In the genomic region with DNA sequence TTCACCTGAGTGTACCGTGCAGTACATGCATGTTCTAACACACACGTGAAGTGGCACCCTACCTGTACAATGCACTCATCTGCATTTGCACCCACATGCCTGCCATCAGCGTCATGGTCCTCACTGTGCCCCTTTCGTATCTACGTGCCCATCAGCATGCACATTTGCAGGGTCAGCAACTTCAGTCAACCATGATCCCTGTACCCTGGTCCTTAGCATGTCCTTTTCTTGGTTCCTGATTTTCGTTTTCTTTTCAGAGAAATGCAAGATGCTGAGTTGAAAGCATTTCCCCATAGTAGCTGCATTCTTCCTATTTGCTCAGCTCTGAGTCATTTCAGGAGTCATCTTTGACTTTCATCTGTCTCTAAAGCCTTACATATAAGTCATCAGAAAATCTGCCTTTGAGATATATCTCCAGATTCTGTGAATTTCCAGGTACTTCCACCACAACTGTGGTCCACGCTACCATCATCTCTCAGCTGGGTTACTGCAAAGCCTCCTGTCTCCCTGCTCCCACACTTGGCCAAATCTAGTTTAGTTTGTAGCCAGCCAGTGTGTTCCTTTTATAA, we compare ENCODE assay signal across 9 cellular contexts. TPM values are rescaled to one million over a fixed set of nuclear protein-coding genes. Genes with fewer than 3 reads are reported as not detected.
DNase-seq lines count a peak whose midpoint lies in the region; ATAC-seq and TF ChIP-seq lines count a peak whose summit lies in the region.
"Had no signal": no experiment of that assay in that cellular context is flagged by ENCODE, and none has a peak within 500 bp of the region (broad histone marks: within the 10 kb centered on the region; RNA-seq: fewer than 3 reads in every experiment).

No MANE protein-coding gene starts in this region.

- TF ChIP-seq EP300 in upper lobe of left lung (IDR thresholded peaks at IDR 0.05): no peak

- 83 to 85% methylated on average over 7 of the region's 7 CpGs for WGBS in upper lobe of left lung, 2 donors

- no peaks in the 10 kb centered on the region for H3K36me3 ChIP-seq in upper lobe of left lung

- H3K4me3 Mint-ChIP-seq in immature natural killer cell: no peak overlapping the region
- H3K4me3 Mint-ChIP-seq: activated naive CD8-positive, alpha-beta T cell had no signal

- H3K4me3 ChIP-seq in upper lobe of left lung: no peak overlapping the region

- H3K9me3 ChIP-seq in upper lobe of left lung: peaks cover 0 to 4% (median 0%) of the 10 kb centered on the region in 4 donors

- no peak overlapping the region for H3K27ac ChIP-seq in upper lobe of left lung

- H3K4me1 Mint-ChIP-seq in immature natural killer cell: no peaks in the 10 kb centered on the region

- H3K27me3 Mint-ChIP-seq in immature natural killer cell (ENCODE audit: low read depth in 3 of 3): peaks cover 0 to 14% (median 9%) of the 10 kb centered on the region in 3 donors
- H3K27me3 Mint-ChIP-seq: activated naive CD8-positive, alpha-beta T cell had no signal

- no peak overlapping the region for H3K27ac Mint-ChIP-seq in immature natural killer cell
- H3K27ac Mint-ChIP-seq: activated naive CD8-positive, alpha-beta T cell had no signal

- TF ChIP-seq CTCF in upper lobe of left lung (IDR thresholded peaks at IDR 0.05): no peak

- DNase-seq in GM03348 (ENCODE audit: low spot score) (peak; percentile 64), amniotic epithelial cell (ENCODE audit: low read depth) (peak; percentile 83), upper lobe of left lung (no peak), cerebellum (ENCODE audit: low spot score) (no peak), immature natural killer cell (no peak), NK-92 (lab: John Stamatoyannopoulos, UW; ENCODE audit: unreplicated experiment) (no peak)

- H3K4me1 ChIP-seq in upper lobe of left lung: peaks cover 0 to 2% (median 1%) of the 10 kb centered on the region in 4 donors

- H3K27me3 ChIP-seq in upper lobe of left lung: no peaks in the 10 kb centered on the region

- no peak for TF ChIP-seq POLR2A in upper lobe of left lung (IDR thresholded peaks at IDR 0.05)

- peak; percentile 88 for ATAC-seq in GM19467 (IDR thresholded peaks at IDR 0.05; ENCODE audit: unreplicated experiment)
- peak; percentile 94 for ATAC-seq in HG03442 (IDR thresholded peaks at IDR 0.05; ENCODE audit: unreplicated experiment)
- ATAC-seq in upper lobe of left lung (ENCODE audit: low FRiP score in 2 of 2): no peak

- no peaks in the 10 kb centered on the region for H3K36me3 Mint-ChIP-seq in immature natural killer cell
- H3K36me3 Mint-ChIP-seq: activated naive CD8-positive, alpha-beta T cell had no signal

- no peaks in the 10 kb centered on the region for H3K9me3 Mint-ChIP-seq in immature natural killer cell

RNA-seq across cellular contexts. Expression of a gene that starts 14.7 kb away (rescaled TPM):
- total RNA-seq in upper lobe of left lung (100 to 1,000 TPM in 1 of 6 donors, 10 to 100 TPM in 5; 33.1 to 114 (median 86.6) TPM), cerebellum (124 TPM)
- polyA plus RNA-seq in immature natural killer cell: 10 to 100 TPM; 11.2 to 23.9 (median 21.1) TPM

Comparison
In these comparisons a context has a peak if more than half of its experiments do, and no peak if none do; other contexts are left out.
1. DNase-seq: peak in GM03348 (single experiment) and amniotic epithelial cell (single experiment); none in upper lobe of left lung (0 of 2), cerebellum (single experiment), immature natural killer cell (0 of 3) and NK-92 (single experiment).
2. ATAC-seq: peak in GM19467 (single experiment) and HG03442 (single experiment); none in upper lobe of left lung (0 of 2).